8 cellular contexts compared by ENCODE assay signal in genomic region chr13:112606125-112607001, GRCh38. TPM values are rescaled to one million over a fixed set of nuclear protein-coding genes. Genes with fewer than 3 reads are reported as not detected.
DNase-seq lines count a peak whose midpoint lies in the region; ATAC-seq and TF ChIP-seq lines count a peak whose summit lies in the region.

No MANE protein-coding gene starts in this region.

- H3K27me3 ChIP-seq in left ventricle myocardium inferior (ENCODE audit: low read depth) (peaks cover under 1% of the 10 kb centered on the region), prostate gland (replicated peaks; ENCODE audit: insufficient read depth) (no peaks in the 10 kb centered on the region)

- peak; percentile 100 for ATAC-seq in HG02623 (IDR thresholded peaks at IDR 0.05; ENCODE audit: unreplicated experiment)

- H3K9me3 ChIP-seq in left ventricle myocardium inferior (replicated peaks) (no peaks in the 10 kb centered on the region), prostate gland (no peaks in the 10 kb centered on the region)

- WGBS in prostate gland = 5% methylated on average over 44 of the region's 44 CpGs

- intact Hi-C loops in left ventricle myocardium inferior (cut with micrococcal nuclease) = loop anchor here (10.0 kb wide), 1 partner anchor 1132 kb away; no protein-coding TSS in a partner anchor
- intact Hi-C loops in prostate gland (cut with DNase I) = loop anchor here (2.0 to 5.0 kb wide), 2 partner anchors 159 to 1132 kb away; no protein-coding TSS in a partner anchor

- H3K36me3 ChIP-seq in left ventricle myocardium inferior = no peaks in the 10 kb centered on the region
- no peaks in the 10 kb centered on the region for H3K36me3 ChIP-seq in prostate gland

- peak; percentile 34 for TF ChIP-seq POLR2A in prostate gland (IDR thresholded peaks at IDR 0.05)

- H3K27ac ChIP-seq in left ventricle myocardium inferior (replicated peaks) (peak overlapping the region; percentile 57), prostate gland (peak overlapping the region; percentile 36 to 50)

- peak; percentile 83 for TF ChIP-seq CTCF in GM12872 (IDR thresholded peaks at IDR 0.05; ENCODE audit: insufficient read depth, low read depth, low read length)
- peak; percentile 97 for TF ChIP-seq CTCF in left ventricle myocardium inferior (IDR thresholded peaks at IDR 0.05; ENCODE audit: borderline replicate concordance)
- peak; percentile 75 to 97 (median 92) for TF ChIP-seq CTCF in prostate gland (IDR thresholded peaks at IDR 0.05)

- H3K4me1 ChIP-seq in left ventricle myocardium inferior (peaks cover 11% of the 10 kb centered on the region), prostate gland (replicated peaks) (no peaks in the 10 kb centered on the region)

- DNase-seq in NCI-H1092 treated with DMSO at 0.1 percent for 48 hours (lab: John Stamatoyannopoulos, UW) = peak; percentile 93
- peak; percentile 62 to 82 (median 74) for DNase-seq in T-helper 1 cell
- DNase-seq in amniotic stem cell (lab: John Stamatoyannopoulos, UW) = peak; percentile 71
- DNase-seq in left ventricle myocardium inferior = peak; percentile 93
- peak; percentile 89 for DNase-seq in prostate gland (ENCODE audit: low spot score)
- DNase-seq in ureter (ENCODE audit: low spot score) = peak; percentile 92

- H3K4me3 ChIP-seq in left ventricle myocardium inferior = peak overlapping the region; percentile 62
- H3K4me3 ChIP-seq in prostate gland = peak overlapping the region; percentile 31 to 32

RNA-seq across cellular contexts. Expression of gene TUBGCP3, which starts 18.4 kb away (rescaled TPM):
- total RNA-seq in left ventricle myocardium inferior (16.7 TPM), prostate gland (10 to 100 TPM; 19.7 to 37.5 TPM), ureter (45.7 TPM)

Comparison
In these comparisons a context has a peak if more than half of its experiments do, and no peak if none do; other contexts are left out.
1. Peak in every context shown above with its lines: DNase-seq, ATAC-seq, H3K4me3 ChIP-seq and H3K27ac ChIP-seq.